ENCODE assay signal across 34 cellular contexts in genomic region chr14:99380991-99381687, GRCh38.
"Had no signal": no experiment of that assay in that cellular context is flagged by ENCODE, and none has a peak within 500 bp of the region (broad histone marks: within the 10 kb centered on the region; RNA-seq: fewer than 3 reads in every experiment).

No MANE protein-coding gene starts in this region.

- H3K36me3 ChIP-seq: esophagus squamous epithelium, heart right ventricle, left lung, pancreas, prostate gland, thyroid gland, upper lobe of left lung, vagina had no signal

- H3K9me3 Mint-ChIP-seq: activated CD8-positive, alpha-beta T cell treated with anti-CD3 and anti-CD28 coated beads for 36 hours; activated naive CD4-positive, alpha-beta T cell treated with anti-CD3 and anti-CD28 coated beads, Interleukin-2, amount 50 U/mL, for 72 hours; activated T-cell treated with anti-CD3 and anti-CD28 coated beads, Interleukin-2, amount 50 U/mL, for 4 hours; activated T-helper 17 cell treated with anti-CD3 and anti-CD28 coated beads, Interleukin-2, amount 50 U/mL, for 72 hours; central memory CD8-positive, alpha-beta T cell; dendritic cell treated with granulocyte-macrophage colony-stimulating factor and Interleukin-4, amounts not matched to agents 40 ng/mL and 50 ng/mL, for 4 days; stimulated activated effector memory CD8-positive, alpha-beta T cell treated with anti-CD3 and anti-CD28 coated beads, Interleukin-12 subunit alpha, Interleukin-12 subunit beta, amount 100 ng/mL, for 72 hours; stimulated activated naive CD8-positive, alpha-beta T cell treated with anti-CD3 and anti-CD28 coated beads, Interleukin-15, amount 100 ng/mL, for 72 hours; T-helper 1 cell treated with Interleukin-12 subunit alpha and Interleukin-12 subunit beta and Interleukin-4 antibody, amounts not matched to agents 30 μg/mL and 1 μg/mL, for 36 hours had no signal

- ATAC-seq: activated CD8-positive, alpha-beta T cell treated with anti-CD3 and anti-CD28 coated beads for 36 hours; activated naive CD4-positive, alpha-beta T cell treated with anti-CD3 and anti-CD28 coated beads, Interleukin-2, amount 50 U/mL, for 72 hours; activated T-cell treated with anti-CD3 and anti-CD28 coated beads, Interleukin-2, amount 50 U/mL, for 4 hours; activated T-helper 17 cell treated with anti-CD3 and anti-CD28 coated beads, Interleukin-2, amount 50 U/mL, for 72 hours; left lung; pancreas; sciatic nerve; stimulated activated naive CD8-positive, alpha-beta T cell treated with anti-CD3 and anti-CD28 coated beads, Interleukin-15, amount 100 ng/mL, for 72 hours had no signal

- H3K9me3 ChIP-seq: esophagus squamous epithelium, left lung, pancreas, prostate gland, thyroid gland, upper lobe of left lung, vagina had no signal

- DNase-seq: activated CD4-positive, alpha-beta T cell treated with anti-CD3 and anti-CD28 coated beads, Interleukin-2, amount 50 U/mL, for 1 hour; activated naive CD4-positive, alpha-beta T cell; activated T-cell treated with anti-CD3 and anti-CD28 coated beads, Interleukin-2, amount 50 U/mL, for 4 hours; anterior cingulate cortex; esophagus squamous epithelium; foreskin melanocyte; heart right ventricle; kidney glomerular epithelial cell; left lung; naive B cell; nucleus accumbens; pancreas; retina; stimulated activated CD4-positive, alpha-beta T cell treated with anti-CD3 and anti-CD28 coated beads, Interleukin-4, amount 100 ng/mL, for 24 hours; stimulated activated naive CD8-positive, alpha-beta T cell treated with anti-CD3 and anti-CD28 coated beads, Interleukin-15, amount 100 ng/mL, for 72 hours; T1000; thyroid gland; upper lobe of left lung had no signal

- H3K4me3 Mint-ChIP-seq: activated CD8-positive, alpha-beta T cell treated with anti-CD3 and anti-CD28 coated beads for 36 hours; activated T-cell treated with anti-CD3 and anti-CD28 coated beads, Interleukin-2, amount 50 U/mL, for 4 hours; activated T-helper 17 cell treated with anti-CD3 and anti-CD28 coated beads, Interleukin-2, amount 50 U/mL, for 72 hours; central memory CD8-positive, alpha-beta T cell; dendritic cell treated with granulocyte-macrophage colony-stimulating factor and Interleukin-4, amounts not matched to agents 40 ng/mL and 50 ng/mL, for 4 days; mesothelial cell of epicardium; stimulated activated effector memory CD8-positive, alpha-beta T cell treated with anti-CD3 and anti-CD28 coated beads, Interleukin-12 subunit alpha, Interleukin-12 subunit beta, amount 100 ng/mL, for 72 hours; stimulated activated naive CD8-positive, alpha-beta T cell treated with anti-CD3 and anti-CD28 coated beads, Interleukin-15, amount 100 ng/mL, for 72 hours; T-helper 1 cell treated with Interleukin-12 subunit alpha and Interleukin-12 subunit beta and Interleukin-4 antibody, amounts not matched to agents 30 μg/mL and 1 μg/mL, for 36 hours had no signal

- FAIRE-seq: bronchial epithelial cell, endometrium, pancreas had no signal

- H3K4me1 ChIP-seq: heart right ventricle, left lung, prostate gland, thyroid gland, upper lobe of left lung, vagina had no signal

- H3K27ac ChIP-seq: epithelial cell of prostate, esophagus squamous epithelium, heart right ventricle, left lung, pancreas, prostate gland, skin epidermis, thyroid gland, upper lobe of left lung, vagina had no signal

- H3K4me3 ChIP-seq: esophagus squamous epithelium, heart right ventricle, left lung, lung, pancreas, prostate gland, skin epidermis, thyroid gland, upper lobe of left lung, vagina had no signal

- H3K27ac Mint-ChIP-seq: activated CD8-positive, alpha-beta T cell treated with anti-CD3 and anti-CD28 coated beads for 36 hours; activated naive CD4-positive, alpha-beta T cell treated with anti-CD3 and anti-CD28 coated beads, Interleukin-2, amount 50 U/mL, for 72 hours; activated T-helper 17 cell treated with anti-CD3 and anti-CD28 coated beads, Interleukin-2, amount 50 U/mL, for 72 hours; dendritic cell treated with granulocyte-macrophage colony-stimulating factor and Interleukin-4, amounts not matched to agents 40 ng/mL and 50 ng/mL, for 4 days; mesothelial cell of epicardium; stimulated activated effector memory CD8-positive, alpha-beta T cell treated with anti-CD3 and anti-CD28 coated beads, Interleukin-12 subunit alpha, Interleukin-12 subunit beta, amount 100 ng/mL, for 72 hours; stimulated activated naive CD8-positive, alpha-beta T cell treated with anti-CD3 and anti-CD28 coated beads, Interleukin-15, amount 100 ng/mL, for 72 hours; T-helper 1 cell treated with Interleukin-12 subunit alpha and Interleukin-12 subunit beta and Interleukin-4 antibody, amounts not matched to agents 30 μg/mL and 1 μg/mL, for 36 hours had no signal

- H3K27me3 ChIP-seq: pancreas, thyroid gland, upper lobe of left lung, vagina had no signal
